1 cellular context compared by ENCODE assay signal in genomic region chr11:68704887-68705286, GRCh38.
TF ChIP-seq lines count a peak whose summit lies in the region.

No MANE protein-coding gene starts in this region.

TF ChIP-seq in HEK293, 187 proteins besides CTCF, POLR2A, EP300 and RAD21 (continued from another document):
- TF ChIP-seq ZIC2 (tag by site-specific recombination; IDR thresholded peaks at IDR 0.05), result peak; percentile 77
- TF ChIP-seq ZSCAN18 (tag by site-specific recombination; IDR thresholded peaks at IDR 0.05), result no peak
- TF ChIP-seq ZNF830 (tag by site-specific recombination; IDR thresholded peaks at IDR 0.05; ENCODE audit: low read depth), result no peak
- peak; percentile 34; the same call in 1 of the 2 replicates for TF ChIP-seq ZBTB17 (tag by site-specific recombination; IDR thresholded peaks at IDR 0.05)
- TF ChIP-seq ZBTB11 (tag by site-specific recombination; conservative IDR thresholded peaks at IDR 0.05; ENCODE audit: low read depth), result no peak
- TF ChIP-seq OVOL3 (tag by site-specific recombination; IDR thresholded peaks at IDR 0.05), result no peak
TF ChIP-seq in HEK293: peak in this region for 4.
